Comparison of ENCODE assay signal across 10 cellular contexts in genomic region chr7:4809091-4809591, GRCh38. TPM values are rescaled to one million over a fixed set of nuclear protein-coding genes. Genes with fewer than 3 reads are reported as not detected.
DNase-seq lines count a peak whose midpoint lies in the region; ATAC-seq and TF ChIP-seq lines count a peak whose summit lies in the region.
"Had no signal": no experiment of that assay in that cellular context is flagged by ENCODE, and none has a peak within 500 bp of the region (broad histone marks: within the 10 kb centered on the region; RNA-seq: fewer than 3 reads in every experiment).

No MANE protein-coding gene starts in this region.

- H3K4me2 ChIP-seq in H9 (ENCODE audit: insufficient read depth, insufficient read length, low read length) = no peak overlapping the region

- WGBS in H9 (ENCODE audit: extremely low coverage, insufficient read length, low lambda C conversion rate) = no CpG with 5 or more reads among the region's 38 CpGs

- H3K27ac ChIP-seq in H9 (ENCODE audit: insufficient read length, low read depth, low read length) = no peak overlapping the region

- H3K14ac ChIP-seq in H9 (ENCODE audit: insufficient read depth, low read length) = no peak overlapping the region

- H3K9ac ChIP-seq in H9 (ENCODE audit: extremely low read depth, insufficient read length, low read length) = no peak overlapping the region

- H3K23me2 ChIP-seq in H9 (ENCODE audit: insufficient read length, low read depth, low read length, poor library complexity, severe bottlenecking) = no peaks in the 10 kb centered on the region

- peaks cover 1 to 15% of the 10 kb centered on the region in 2 experiments for H3K4me1 Mint-ChIP-seq in H9

- H3T11ph ChIP-seq in H9 (ENCODE audit: low read length) = no peak overlapping the region

- H3K79me1 ChIP-seq in H9 (ENCODE audit: insufficient read depth, low read depth, low read length, poor library complexity, severe bottlenecking) = no peaks in the 10 kb centered on the region

- H3K23ac ChIP-seq in H9 (ENCODE audit: insufficient read length, low read depth, low read length) = no peak overlapping the region

- no peak overlapping the region for H2BK15ac ChIP-seq in H9 (ENCODE audit: low read depth, low read length)

- no peaks in the 10 kb centered on the region for H4K20me1 ChIP-seq in H9 (ENCODE audit: control insufficient read depth, insufficient read depth, insufficient read length)

- no peaks in the 10 kb centered on the region for H3K4me1 ChIP-seq in H9 (ENCODE audit: insufficient read depth, low read length)

- no peak overlapping the region for H3K56ac ChIP-seq in H9 (ENCODE audit: insufficient read length, low read depth, low read length)

- DNase-seq in H9 (peak; percentile 24), foreskin melanocyte (peak; percentile 57), DMS153 (lab: John Stamatoyannopoulos, UW) (no peak), islet precursor cell (no peak), HT-29 (ENCODE audit: low spot score) (no peak)
- DNase-seq in activated CD4-positive, alpha-beta T cell treated with anti-CD3 and anti-CD28 coated beads, Interleukin-2, amount 50 U/mL, for 48 hours = peak; percentile 20 to 21
- DNase-seq in stimulated activated CD8-positive, alpha-beta memory T cell treated with anti-CD3 and anti-CD28 coated beads, Interleukin-12 subunit alpha, Interleukin-12 subunit beta, amount 100 ng/mL, for 4 hours (ENCODE audit: low read depth) = peak; percentile 21
- DNase-seq: NCI-H526 treated with DMSO at 0.1 percent for 48 hours, occipital lobe had no signal

- no peak overlapping the region for H3K4ac ChIP-seq in H9 (ENCODE audit: low read depth, low read length)

- H2BK120ac ChIP-seq in H9 (ENCODE audit: low read depth, low read length, poor library complexity, severe bottlenecking) = no peak overlapping the region

- no peak overlapping the region for H2AFZ ChIP-seq in H9 (ENCODE audit: low read length)

- H2BK20ac ChIP-seq in H9 (ENCODE audit: low read depth, low read length, poor library complexity, severe bottlenecking) = no peak overlapping the region

- no peak for TF ChIP-seq CTCF in H9 (conservative IDR thresholded peaks at IDR 0.05)

- H3K18ac ChIP-seq in H9 (ENCODE audit: insufficient read length, low read depth, low read length) = no peak overlapping the region

- H4K8ac ChIP-seq in H9 (replicated peaks; ENCODE audit: insufficient read length, low read depth, low read length) = no peak overlapping the region

- H2BK12ac ChIP-seq in H9 (ENCODE audit: insufficient read length, low read depth, low read length) = no peak overlapping the region

- H3K4me3 Mint-ChIP-seq in H9 = no peak overlapping the region

- no peaks in the 10 kb centered on the region for H3K27me3 ChIP-seq in H9 (ENCODE audit: insufficient read depth, low read length)

- H3K9me3 ChIP-seq in H9 (ENCODE audit: control insufficient read depth, low read depth, low read length) = no peaks in the 10 kb centered on the region

- no peak overlapping the region for H3K27ac Mint-ChIP-seq in H9

- no peak overlapping the region for H4K91ac ChIP-seq in H9 (ENCODE audit: insufficient read length, low read depth, low read length)

- no peaks in the 10 kb centered on the region for H3K79me2 ChIP-seq in H9 (ENCODE audit: insufficient read depth, low read length)

- H2BK5ac ChIP-seq in H9 (ENCODE audit: insufficient read length, low read length) = no peak overlapping the region

- no peak overlapping the region for H4K5ac ChIP-seq in H9 (ENCODE audit: insufficient read length, low read depth, low read length)

- H3K36me3 Mint-ChIP-seq in H9 (ENCODE audit: insufficient read depth in 1 of 3, low read depth in 3 of 3) = peaks cover 0 to 10% (median 0%) of the 10 kb centered on the region in 3 experiments; a peak in 2 of 7 replicates

- H3K9me3 Mint-ChIP-seq in H9 = peaks cover 1 to 6% of the 10 kb centered on the region in 2 experiments; a peak in 2 of 5 replicates

- ATAC-seq in GM18517 (IDR thresholded peaks at IDR 0.05; ENCODE audit: unreplicated experiment) = no peak

- no peak overlapping the region for H2AK5ac ChIP-seq in H9 (ENCODE audit: insufficient read length, low read length)

- H3K27me3 Mint-ChIP-seq in H9 (ENCODE audit: low read depth) = peaks cover 13% of the 10 kb centered on the region

RNA-seq across cellular contexts. Expression of gene AP5Z1, which starts 33.7 kb away (rescaled TPM):
- 38.3 and 39.2 TPM in 2 replicates for total RNA-seq in H9 (2021)
- total RNA-seq in HT-29 (2014; rRNA removed; shearing (Covaris generic)) = 74.5 and 81.3 TPM in 2 replicates

RNA-seq across cellular contexts. Expression of gene PAPOLB, which starts 52.7 kb away (rescaled TPM):
- total RNA-seq in H9 (2021) = 0.04 and 0.13 TPM in 2 replicates
- not detected in 2 replicates for total RNA-seq in HT-29 (2014; rRNA removed; shearing (Covaris generic))

Comparison
In these comparisons a context has a peak if more than half of its experiments do, and no peak if none do; other contexts are left out.
1. DNase-seq: peak in H9 (single experiment), activated CD4-positive, alpha-beta T cell treated with anti-CD3 and anti-CD28 coated beads, Interleukin-2, amount 50 U/mL, for 48 hours (2 of 2), foreskin melanocyte (single experiment) and stimulated activated CD8-positive, alpha-beta memory T cell treated with anti-CD3 and anti-CD28 coated beads, Interleukin-12 subunit alpha, Interleukin-12 subunit beta, amount 100 ng/mL, for 4 hours (single experiment); none in DMS153 (single experiment), islet precursor cell (single experiment) and HT-29 (single experiment).